ENCODE assay signal across 1 cellular context in the genomic region with DNA sequence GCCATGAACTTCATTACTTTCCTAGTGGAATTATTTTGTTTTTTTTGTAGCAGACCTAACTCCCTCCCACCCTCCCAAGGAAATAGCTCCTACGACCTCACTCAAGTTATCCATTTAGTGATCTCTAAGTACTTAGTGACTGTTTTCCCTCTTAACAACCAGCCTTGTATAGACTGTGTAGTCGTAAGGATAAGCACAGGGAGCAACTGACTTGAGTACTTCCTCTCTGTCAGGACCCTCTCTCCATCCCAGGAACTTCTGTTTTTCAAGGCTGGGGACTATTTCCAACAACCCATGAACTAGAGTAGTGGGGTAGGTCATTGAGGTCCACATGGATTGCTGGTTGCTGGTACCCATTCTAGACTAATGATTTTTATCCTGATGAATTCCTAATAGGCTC.
TF ChIP-seq lines count a peak whose summit lies in the region.

No MANE protein-coding gene starts in this region.

TF ChIP-seq in endothelial cell of umbilical vein, 7 proteins besides CTCF, POLR2A, EP300 and RAD21 (continued from another document):
- no peak for TF ChIP-seq MYC (IDR thresholded peaks at IDR 0.05; ENCODE audit: low read depth, low read length)
- no peak for TF ChIP-seq POLR2AphosphoS5 (IDR thresholded peaks at IDR 0.05; ENCODE audit: insufficient read depth, low read depth, low read length)
- no peak for TF ChIP-seq EZH2 (IDR thresholded peaks at IDR 0.05; ENCODE audit: borderline replicate concordance, low read depth, low read length, severe bottlenecking)
